8 cellular contexts compared by ENCODE assay signal in genomic region chr11:130166457-130166784, GRCh38. TPM values are rescaled to one million over a fixed set of nuclear protein-coding genes. Genes with fewer than 3 reads are reported as not detected.
DNase-seq lines count a peak whose midpoint lies in the region; ATAC-seq, FAIRE-seq and TF ChIP-seq lines count a peak whose summit lies in the region.

No MANE protein-coding gene starts in this region.

- FAIRE-seq in HTR-8/SVneo (lab: Jason Lieb, UNC) (peak; percentile 63), GM12878 (lab: Jason Lieb, UNC) (no peak)

- no peak overlapping the region for H3K4me2 ChIP-seq in GM12878 (ENCODE audit: control insufficient read depth, insufficient read depth)

- no peaks in the 10 kb centered on the region for H3K4me1 ChIP-seq in GM12878 (ENCODE audit: control insufficient read depth, insufficient read depth, low read length)

- SMC1A ChIA-PET in GM12878 (lab: Charles Lee; ENCODE audit: uncharacterized antibody, unreplicated experiment), result interaction anchor here (0.9 to 4.6 kb wide), 6 partner anchors 9 to 244 kb away, joined by 3 to 21 read pairs (median 4); no protein-coding TSS in a partner anchor

- CTCF ChIA-PET in GM12878 (lab: Yijun Ruan, JAX), result interaction anchor here (1.1 to 1.5 kb wide), 2 partner anchors 16 to 34 kb away, joined by 4 read pairs; no protein-coding TSS in a partner anchor

- peaks cover 2 to 3% of the 10 kb centered on the region in 2 experiments; a peak in 2 of 4 replicates for H3K27me3 ChIP-seq in GM12878 (replicated peaks in 1 of 2; ENCODE audit: control insufficient read depth in 2 of 2, insufficient read depth in 2 of 2, low read length in 1 of 2)

- WGBS in GM12878 (ENCODE audit: insufficient coverage, insufficient replicate concordance, low lambda C conversion rate, missing lambda C conversion rate), result 0% methylated on average over 4 of the region's 4 CpGs

- no peak overlapping the region for H3K27ac ChIP-seq in GM12878 (ENCODE audit: control insufficient read depth, insufficient read depth)

- no peak for TF ChIP-seq CTCF in GM12878 (IDR thresholded peaks at IDR 0.05 in 2 of 3, conservative IDR thresholded peaks at IDR 0.05 in 1 of 3; ENCODE audit: control insufficient read depth in 2 of 3, extremely low read depth in 1 of 3, insufficient read depth in 1 of 3, low read depth in 3 of 3, low read length in 3 of 3)

- H3K36me3 ChIP-seq in GM12878 (ENCODE audit: control insufficient read depth in 2 of 2, insufficient read depth in 2 of 2, low read length in 1 of 2), result no peaks in the 10 kb centered on the region

- no peak for TF ChIP-seq POLR2A in GM12878 (IDR thresholded peaks at IDR 0.05; ENCODE audit: low read depth, low read length)

- no peaks in the 10 kb centered on the region for H4K20me1 ChIP-seq in GM12878 (ENCODE audit: control insufficient read depth, insufficient read depth)

- peak; percentile 89 for ATAC-seq in GM12878
- ATAC-seq in HG03108 (IDR thresholded peaks at IDR 0.05; ENCODE audit: unreplicated experiment), result no peak
- no peak for ATAC-seq in HG02885 (IDR thresholded peaks at IDR 0.05; ENCODE audit: poor library complexity, unreplicated experiment)

- H3K9me3 ChIP-seq in GM12878 (replicated peaks; ENCODE audit: control insufficient read depth, insufficient read depth, low read length), result no peaks in the 10 kb centered on the region

- BruUV-seq in GM12878 (replicated peaks; lab: Mats Ljungman, UMichigan), result no TSS peak

- DNase-seq in GM04504 (ENCODE audit: low read depth) (peak; percentile 79), HTR-8/SVneo (ENCODE audit: insufficient read length, low spot score) (peak; percentile 82), GM12878 (ENCODE audit: low read depth, low spot score) (no peak), non-pigmented ciliary epithelial cell (ENCODE audit: low read depth) (peak; percentile 88), SIG-M5 (lab: John Stamatoyannopoulos, UW) (no peak), NCI-H146 treated with DMSO at 0.1 percent for 48 hours (lab: John Stamatoyannopoulos, UW; ENCODE audit: unreplicated experiment) (no peak)

- no peak overlapping the region for H3K4me3 ChIP-seq in GM12878

- no peaks in the 10 kb centered on the region for H3K79me2 ChIP-seq in GM12878 (ENCODE audit: control insufficient read depth, insufficient read depth, low read length)

- in situ Hi-C loops in GM12878 (cut with MboI), result no loop called here

- RAD21 ChIA-PET in GM12878 (lab: Charles Lee; ENCODE audit: unreplicated experiment), result interaction anchor here (1.0 to 1.5 kb wide), 5 partner anchors 9 to 46 kb away, joined by 3 to 6 read pairs (median 5); no protein-coding TSS in a partner anchor

- POLR2A ChIA-PET in GM12878 (lab: Charles Lee), result interaction anchor here (1.1 to 2.1 kb wide), 2 partner anchors 12 to 19 kb away, joined by 3 to 6 read pairs; no protein-coding TSS in a partner anchor

- intact Hi-C loops in GM12878 (cut with micrococcal nuclease; ENCODE audit: unreplicated experiment), result no loop called here

- no peak overlapping the region for H2AFZ ChIP-seq in GM12878 (ENCODE audit: control insufficient read depth, low read depth, low read length)

- TF ChIP-seq RAD21 in GM12878 (IDR thresholded peaks at IDR 0.05; ENCODE audit: insufficient read depth, low read depth, low read length), result no peak

- no peak overlapping the region for H3K9ac ChIP-seq in GM12878 (ENCODE audit: control insufficient read depth, insufficient read depth, low read length)

- no peak for TF ChIP-seq EP300 in GM12878 (IDR thresholded peaks at IDR 0.05; ENCODE audit: borderline replicate concordance in 1 of 2, control insufficient read depth in 1 of 2, low read depth in 2 of 2, low read length in 2 of 2)

TF ChIP-seq in GM12878, 131 proteins besides CTCF, POLR2A, EP300 and RAD21 (continues in another document):
- TF ChIP-seq RBBP5 (conservative IDR thresholded peaks at IDR 0.05) (no peak), BACH1 (IDR thresholded peaks at IDR 0.05; ENCODE audit: borderline replicate concordance) (no peak), GABPA (IDR thresholded peaks at IDR 0.05; ENCODE audit: low read depth) (no peak), BCL11A (IDR thresholded peaks at IDR 0.05; ENCODE audit: low read depth, low read length) (no peak), TCF3 (IDR thresholded peaks at IDR 0.05; ENCODE audit: borderline replicate concordance, insufficient read depth, low read depth, low read length) (no peak), ATF7 (IDR thresholded peaks at IDR 0.05; ENCODE audit: low read depth) (0 out of 2 replicates have a peak, but pooled peaks have one; percentile 20), YBX1 (IDR thresholded peaks at IDR 0.05) (no peak), KAT2A (conservative IDR thresholded peaks at IDR 0.05; ENCODE audit: control insufficient read depth, low read depth, low read length) (no peak), ZNF687 (IDR thresholded peaks at IDR 0.05) (no peak), STAT3 (IDR thresholded peaks at IDR 0.05; ENCODE audit: low read depth, low read length) (no peak), IRF4 (IDR thresholded peaks at IDR 0.05; ENCODE audit: low read depth, low read length) (no peak), PAX5 (IDR thresholded peaks at IDR 0.05; ENCODE audit: borderline replicate concordance, low read depth, low read length) (0 out of 2 replicates have a peak, but pooled peaks have one; percentile 10), IKZF1 (conservative IDR thresholded peaks at IDR 0.05) (0 out of 2 replicates have a peak, but pooled peaks have one; percentile 16), RELB (IDR thresholded peaks at IDR 0.05; ENCODE audit: low read depth) (no peak), CHD1 (IDR thresholded peaks at IDR 0.05; ENCODE audit: low read depth, low read length) (no peak)

RNA-seq across cellular contexts. Expression of gene ST14, which starts 6.8 kb away (rescaled TPM):
- total RNA-seq in GM12878 (2013; cell fraction: nucleolus; rRNA removed), result 12.9 and 13.5 TPM in 2 replicates
- 0.65 and 2.2 TPM in 2 replicates for total RNA-seq in GM12878 (2014; rRNA removed)
- total RNA-seq in GM12878 (2014; rRNA removed; fragmentation: Illumina TruSeq; extraction: Trizol), result 0.41 and 0.45 TPM in 2 replicates
- total RNA-seq in GM12878 (2021), result 1.4 and 1.6 TPM in 2 replicates
- 1.3 TPM for polyA plus RNA-seq in GM12878 (2011; ENCODE audit: low read depth)
- polyA plus RNA-seq in GM12878 (2011; rRNA removed), result 1.6 and 3.9 TPM in 2 replicates
- 6.1 and 7.0 TPM in 2 replicates for polyA plus RNA-seq in GM12878 (2011; cell fraction: cytosol; rRNA removed)
- polyA plus RNA-seq in GM12878 (2011; cell fraction: nucleus; rRNA removed), result 6.8 and 6.9 TPM in 2 replicates
- polyA plus RNA-seq in GM12878 (2012), result 2.7 and 3.6 TPM in 2 replicates
- 0.22 and 0.73 TPM in 2 replicates for polyA plus RNA-seq in GM12878 (2014; fragmentation: Illumina TruSeq; extraction: Trizol)
- under 1 TPM in 1 of 2 experiments, not detected in 1; 0.02 TPM for polyA plus RNA-seq in GM12878 (2014; fragmentation: Nextera tagmentation; extraction: Ambion mirVana)
- 0.72 and 0.74 TPM in 2 replicates for polyA plus RNA-seq in GM12878 (2014; rRNA removed)
- polyA plus RNA-seq in GM12878 (2016; fragmentation: Nextera tagmentation; extraction: Ambion mirVana), result under 1 TPM in 1 of 2 experiments, not detected in 1; 0.50 TPM
- polyA minus RNA-seq in GM12878 (2011; rRNA and poly(A)+ RNA removed), result 3.9 and 6.6 TPM in 2 replicates
- polyA minus RNA-seq in GM12878 (2011; cell fraction: cytosol; rRNA and poly(A)+ RNA removed), result 3.3 and 4.4 TPM in 2 replicates
- 1.9 and 5.2 TPM in 2 replicates for polyA minus RNA-seq in GM12878 (2011; cell fraction: nucleus; rRNA and poly(A)+ RNA removed)

Comparison
In these comparisons a context has a peak if more than half of its experiments do, and no peak if none do; other contexts are left out.
1. DNase-seq: peak in GM04504 (single experiment), HTR-8/SVneo (single experiment) and non-pigmented ciliary epithelial cell (single experiment); none in GM12878 (single experiment), SIG-M5 (single experiment) and NCI-H146 treated with DMSO at 0.1 percent for 48 hours (single experiment).